In the genomic region with DNA sequence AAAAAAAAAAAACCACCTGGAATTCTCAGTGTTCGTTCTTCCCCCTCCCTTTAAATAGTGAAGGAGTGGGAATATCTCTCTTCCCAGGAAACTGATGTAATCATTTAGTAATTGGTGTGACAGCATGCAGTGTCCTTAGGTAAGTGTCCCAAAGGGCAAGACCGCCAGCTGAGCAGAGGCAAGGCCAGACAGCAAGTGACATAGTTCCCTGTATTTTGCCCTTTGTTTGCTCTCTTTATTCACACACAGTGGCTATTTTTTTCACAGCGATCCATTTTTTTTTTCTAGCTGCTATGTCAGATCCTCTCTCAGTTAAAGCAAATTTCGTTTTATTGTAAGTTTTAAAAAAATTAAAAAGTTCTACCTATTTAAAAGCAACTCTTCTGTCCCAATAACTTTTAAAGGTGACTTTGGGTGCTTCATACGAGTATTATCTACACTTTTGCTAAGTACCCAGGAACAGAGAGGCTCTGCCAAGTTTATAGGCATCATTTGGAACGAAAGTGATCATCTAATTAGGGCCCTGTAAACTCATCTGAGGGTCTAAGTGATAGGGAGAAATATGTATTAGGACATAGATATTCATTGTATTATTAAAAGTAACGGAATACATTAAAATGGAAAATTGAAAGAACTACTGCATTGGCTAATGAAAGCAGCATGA, we compare ENCODE assay signal across 2 cellular contexts.
TF ChIP-seq lines count a peak whose summit lies in the region.

No MANE protein-coding gene starts in this region.

TF ChIP-seq in A549, 52 proteins besides CTCF, POLR2A, EP300 and RAD21 (continued from another document):
- TF ChIP-seq PBX3 (IDR thresholded peaks at IDR 0.05): peak; percentile 68; the same call in 1 of the 2 replicates
- peak; percentile 90 to 92; a peak in 4 of 5 replicates for TF ChIP-seq JUN (IDR thresholded peaks at IDR 0.05)
- TF ChIP-seq EHF (CRISPR knock-in tag; IDR thresholded peaks at IDR 0.05): peak; percentile 21
- peak; percentile 81 for TF ChIP-seq ZSCAN20 (CRISPR knock-in tag; IDR thresholded peaks at IDR 0.05)
- peak; percentile 41; the same call in 1 of the 2 replicates for TF ChIP-seq JUNB (IDR thresholded peaks at IDR 0.05)
- no peak for TF ChIP-seq FOSB (CRISPR knock-in tag; IDR thresholded peaks at IDR 0.05)
- TF ChIP-seq FOXS1 (CRISPR knock-in tag; IDR thresholded peaks at IDR 0.05): no peak
- no peak for TF ChIP-seq CHD2 (IDR thresholded peaks at IDR 0.05; ENCODE audit: low read length, partially characterized antibody)
- peak; percentile 66; the same call in 1 of the 3 replicates for TF ChIP-seq BCL3 (IDR thresholded peaks at IDR 0.05)
- TF ChIP-seq ESRRA (IDR thresholded peaks at IDR 0.05; ENCODE audit: borderline replicate concordance, low read length): peak; percentile 80
- no peak for TF ChIP-seq CHD4 (IDR thresholded peaks at IDR 0.05; ENCODE audit: borderline replicate concordance)
- TF ChIP-seq USF2 (IDR thresholded peaks at IDR 0.05): no peak
- no peak for TF ChIP-seq POLR2AphosphoS2 (conservative IDR thresholded peaks at IDR 0.05; ENCODE audit: low read length)
- TF ChIP-seq ZNF302 (CRISPR knock-in tag; IDR thresholded peaks at IDR 0.05): no peak
- 0 out of 2 replicates have a peak, but pooled peaks have one; percentile 35 for TF ChIP-seq HOXB13 (CRISPR knock-in tag; IDR thresholded peaks at IDR 0.05; ENCODE audit: low read depth)
- no peak for TF ChIP-seq FOSL2 (IDR thresholded peaks at IDR 0.05)
- peak; percentile 62 for TF ChIP-seq FOSL2 (CRISPR knock-in tag; IDR thresholded peaks at IDR 0.05)
- no peak for TF ChIP-seq CBX2 (IDR thresholded peaks at IDR 0.05; ENCODE audit: borderline replicate concordance, low read depth)
- TF ChIP-seq ZFP36 (IDR thresholded peaks at IDR 0.05; ENCODE audit: borderline replicate concordance, partially characterized antibody): no peak
- TF ChIP-seq HOXA7 (CRISPR knock-in tag; IDR thresholded peaks at IDR 0.05): peak; percentile 6; the same call in 1 of the 2 replicates
- no peak for TF ChIP-seq NFE2L2 (conservative IDR thresholded peaks at IDR 0.05; ENCODE audit: low read length)
- TF ChIP-seq MAX (IDR thresholded peaks at IDR 0.05): peak; percentile 71
- TF ChIP-seq EHMT2 (IDR thresholded peaks at IDR 0.05; ENCODE audit: low read depth): no peak
- TF ChIP-seq, protein P1, sequence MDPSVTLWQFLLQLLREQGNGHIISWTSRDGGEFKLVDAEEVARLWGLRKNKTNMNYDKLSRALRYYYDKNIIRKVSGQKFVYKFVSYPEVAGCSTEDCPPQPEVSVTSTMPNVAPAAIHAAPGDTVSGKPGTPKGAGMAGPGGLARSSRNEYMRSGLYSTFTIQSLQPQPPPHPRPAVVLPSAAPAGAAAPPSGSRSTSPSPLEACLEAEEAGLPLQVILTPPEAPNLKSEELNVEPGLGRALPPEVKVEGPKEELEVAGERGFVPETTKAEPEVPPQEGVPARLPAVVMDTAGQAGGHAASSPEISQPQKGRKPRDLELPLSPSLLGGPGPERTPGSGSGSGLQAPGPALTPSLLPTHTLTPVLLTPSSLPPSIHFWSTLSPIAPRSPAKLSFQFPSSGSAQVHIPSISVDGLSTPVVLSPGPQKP (IDR thresholded peaks at IDR 0.05; ENCODE audit: low read depth, low read length): no peak

TF ChIP-seq in HepG2, 621 proteins besides CTCF, POLR2A, EP300 and RAD21 (continued from another document and continues in another):
- TF ChIP-seq PAXIP1 (CRISPR knock-in tag; conservative IDR thresholded peaks at IDR 0.05) (0 out of 2 replicates have a peak, but pooled peaks have one; percentile 12), NR2C2 (CRISPR knock-in tag; IDR thresholded peaks at IDR 0.05; ENCODE audit: borderline replicate concordance) (peak; percentile 36; the same call in 1 of the 2 replicates), CBX2 (IDR thresholded peaks at IDR 0.05; ENCODE audit: low read depth, low read length) (no peak), CBX2 (CRISPR knock-in tag; IDR thresholded peaks at IDR 0.05; ENCODE audit: low read depth) (no peak), SOX5 (CRISPR knock-in tag; IDR thresholded peaks at IDR 0.05; ENCODE audit: borderline replicate concordance) (peak; percentile 30; the same call in 1 of the 2 replicates), IRF2 (CRISPR knock-in tag; IDR thresholded peaks at IDR 0.05) (peak; percentile 76), ZBTB33 (CRISPR knock-in tag; IDR thresholded peaks at IDR 0.05) (peak; percentile 84), HNF4G (IDR thresholded peaks at IDR 0.05; ENCODE audit: borderline replicate concordance, low read depth, low read length) (peak; percentile 18; the same call in 1 of the 2 replicates), HNF4G (CRISPR knock-in tag; IDR thresholded peaks at IDR 0.05; ENCODE audit: borderline replicate concordance, low read depth) (no peak), NR2F1 (CRISPR knock-in tag; IDR thresholded peaks at IDR 0.05) (0 out of 4 replicates have a peak, but pooled peaks have one; percentile 18 to 33), SALL1 (CRISPR knock-in tag; IDR thresholded peaks at IDR 0.05) (peak; percentile 65), SKI (IDR thresholded peaks at IDR 0.05; ENCODE audit: partially characterized antibody) (peak; percentile 27), SAP130 (CRISPR knock-in tag; IDR thresholded peaks at IDR 0.05; ENCODE audit: low read depth) (peak; percentile 67), ELF3 (CRISPR knock-in tag; IDR thresholded peaks at IDR 0.05) (peak; percentile 34; the same call in 1 of the 2 replicates), ESRRA (CRISPR knock-in tag; IDR thresholded peaks at IDR 0.05; ENCODE audit: low read depth) (0 out of 2 replicates have a peak, but pooled peaks have one; percentile 34), ZNF644 (CRISPR knock-in tag; IDR thresholded peaks at IDR 0.05; ENCODE audit: low read depth) (0 out of 2 replicates have a peak, but pooled peaks have one; percentile 53), MAX (IDR thresholded peaks at IDR 0.05) (no peak), POGZ (CRISPR knock-in tag; IDR thresholded peaks at IDR 0.05) (peak; percentile 72), MED1 (CRISPR knock-in tag; IDR thresholded peaks at IDR 0.05) (peak; percentile 75), JUND (CRISPR knock-in tag; IDR thresholded peaks at IDR 0.05) (no peak), BCL6 (CRISPR knock-in tag; IDR thresholded peaks at IDR 0.05) (peak; percentile 83), RARA (CRISPR knock-in tag; IDR thresholded peaks at IDR 0.05) (peak; percentile 85), RFXANK (CRISPR knock-in tag; IDR thresholded peaks at IDR 0.05) (no peak), ZNF362 (CRISPR knock-in tag; IDR thresholded peaks at IDR 0.05; ENCODE audit: borderline replicate concordance) (peak; percentile 88), ZBTB21 (CRISPR knock-in tag; IDR thresholded peaks at IDR 0.05) (peak; percentile 77; the same call in 1 of the 2 replicates), FOXK1 (CRISPR knock-in tag; IDR thresholded peaks at IDR 0.05; ENCODE audit: borderline replicate concordance, low read depth) (peak; percentile 49; the same call in 1 of the 2 replicates), ATF4 (CRISPR knock-in tag; IDR thresholded peaks at IDR 0.05) (peak in 1 of 2 experiments; percentile 94; a peak in 2 of 4 replicates), PPARG (CRISPR knock-in tag; conservative IDR thresholded peaks at IDR 0.05) (peak; percentile 73), GATAD2A (CRISPR knock-in tag; IDR thresholded peaks at IDR 0.05) (peak; percentile 45; the same call in 1 of the 2 replicates), ZBTB25 (CRISPR knock-in tag; IDR thresholded peaks at IDR 0.05) (peak; percentile 49; the same call in 1 of the 2 replicates), ZNF660 (CRISPR knock-in tag; IDR thresholded peaks at IDR 0.05; ENCODE audit: borderline replicate concordance, low read depth) (no peak), ZSCAN9 (CRISPR knock-in tag; IDR thresholded peaks at IDR 0.05; ENCODE audit: borderline replicate concordance) (0 out of 2 replicates have a peak, but pooled peaks have one; percentile 39), ZHX1 (CRISPR knock-in tag; IDR thresholded peaks at IDR 0.05; ENCODE audit: low read depth) (no peak), SOX13 (IDR thresholded peaks at IDR 0.05) (no peak), SOX13 (CRISPR knock-in tag; conservative IDR thresholded peaks at IDR 0.05 in 1 of 2, IDR thresholded peaks at IDR 0.05 in 1 of 2) (peak in 1 of 2 experiments; percentile 31; a peak in 1 of 4 replicates)
- TF ChIP-seq, protein P2, sequence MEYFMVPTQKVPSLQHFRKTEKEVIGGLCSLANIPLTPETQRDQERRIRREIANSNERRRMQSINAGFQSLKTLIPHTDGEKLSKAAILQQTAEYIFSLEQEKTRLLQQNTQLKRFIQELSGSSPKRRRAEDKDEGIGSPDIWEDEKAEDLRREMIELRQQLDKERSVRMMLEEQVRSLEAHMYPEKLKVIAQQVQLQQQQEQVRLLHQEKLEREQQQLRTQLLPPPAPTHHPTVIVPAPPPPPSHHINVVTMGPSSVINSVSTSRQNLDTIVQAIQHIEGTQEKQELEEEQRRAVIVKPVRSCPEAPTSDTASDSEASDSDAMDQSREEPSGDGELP (IDR thresholded peaks at IDR 0.05; ENCODE audit: borderline replicate concordance, low read depth): peak; percentile 88; the same call in 1 of the 2 replicates
